8 cellular contexts compared by ENCODE assay signal in genomic region chr16:48244080-48244862, GRCh38. TPM values are rescaled to one million over a fixed set of nuclear protein-coding genes. Genes with fewer than 3 reads are reported as not detected.
DNase-seq lines count a peak whose midpoint lies in the region; ATAC-seq, FAIRE-seq and TF ChIP-seq lines count a peak whose summit lies in the region.

TSS of gene LONP2 (plus strand) at chr16:48244300. CDS start at chr16:48244389, 89 bp downstream.

- FAIRE-seq in RCC 7860 (lab: Jason Lieb, UNC): peak; percentile 33

- H3K36me3 ChIP-seq in esophagus squamous epithelium: no peaks in the 10 kb centered on the region

- H3K36me3 Mint-ChIP-seq in activated T-cell treated with anti-CD3 and anti-CD28 coated beads, Interleukin-2, amount 50 U/mL, for 72 hours (ENCODE audit: insufficient read depth in 2 of 2): peaks cover 3 to 9% of the 10 kb centered on the region in 2 donors

- peaks cover 40% of the 10 kb centered on the region for H3K4me1 Mint-ChIP-seq in activated T-cell treated with anti-CD3 and anti-CD28 coated beads, Interleukin-2, amount 50 U/mL, for 72 hours (ENCODE audit: low read depth)

- 0 to 1% methylated on average over 21 to 39 of the region's 63 CpGs for WGBS in esophagus squamous epithelium, 2 donors

- H3K27ac Mint-ChIP-seq in activated T-cell treated with anti-CD3 and anti-CD28 coated beads, Interleukin-2, amount 50 U/mL, for 72 hours: peak within 1 kb of the TSS; percentile 88

- peaks cover 5% of the 10 kb centered on the region in 2 donors for H3K9me3 Mint-ChIP-seq in activated T-cell treated with anti-CD3 and anti-CD28 coated beads, Interleukin-2, amount 50 U/mL, for 72 hours

- TF ChIP-seq POLR2A in esophagus squamous epithelium (IDR thresholded peaks at IDR 0.05): peak in 2 of 4 donors; percentile 22 to 62

- peak in 1 of 6 experiments; percentile 14 for TF ChIP-seq CTCF in esophagus squamous epithelium (IDR thresholded peaks at IDR 0.05)

- H3K27me3 ChIP-seq in esophagus squamous epithelium: no peaks in the 10 kb centered on the region

- no peaks in the 10 kb centered on the region for H3K9me3 ChIP-seq in esophagus squamous epithelium

- no peaks in the 10 kb centered on the region for H3K27me3 Mint-ChIP-seq in activated T-cell treated with anti-CD3 and anti-CD28 coated beads, Interleukin-2, amount 50 U/mL, for 72 hours (ENCODE audit: low read depth)

- peak; percentile 80 for DNase-seq in DMS53 treated with DMSO at 0.1 percent for 48 hours (lab: John Stamatoyannopoulos, UW; ENCODE audit: unreplicated experiment)
- peak; percentile 91 for DNase-seq in KBM-7
- DNase-seq in RCC 7860 (ENCODE audit: low spot score): peak; percentile 73
- DNase-seq in activated T-cell treated with anti-CD3 and anti-CD28 coated beads, Interleukin-2, amount 50 U/mL, for 72 hours: peak; percentile 94 to 95
- peak; percentile 57 for DNase-seq in esophagus squamous epithelium (lab: John Stamatoyannopoulos, UW)
- peak; percentile 94 for DNase-seq in myocyte (ENCODE audit: low read depth)
- DNase-seq in stimulated activated CD8-positive, alpha-beta memory T cell treated with anti-CD3 and anti-CD28 coated beads, Interleukin-7, amount 100 ng/mL, for 4 hours (ENCODE audit: low read depth in 2 of 2): peak; percentile 85

- H3K4me3 Mint-ChIP-seq in activated T-cell treated with anti-CD3 and anti-CD28 coated beads, Interleukin-2, amount 50 U/mL, for 72 hours: peak within 1 kb of the TSS; percentile 90 to 93

- ATAC-seq in GM21717 (IDR thresholded peaks at IDR 0.05; ENCODE audit: unreplicated experiment): peak; percentile 97
- peak; percentile 99 for ATAC-seq in activated T-cell treated with anti-CD3 and anti-CD28 coated beads, Interleukin-2, amount 50 U/mL, for 72 hours (replicated peaks in 1 of 2)

- peak within 1 kb of the TSS; percentile 72 to 97 (median 90) for H3K4me3 ChIP-seq in esophagus squamous epithelium

- intact Hi-C loops in esophagus squamous epithelium (cut with DNase I): no loop called here

- H3K27ac ChIP-seq in esophagus squamous epithelium: peak within 1 kb of the TSS; percentile 86 to 96 (median 93)

- in situ Hi-C loops in KBM-7 (cut with MboI; ENCODE audit: low pct_unique_long_range_greater_than_20kb, low sequenced_read_pairs): no loop called here

- H3K4me1 ChIP-seq in esophagus squamous epithelium: peaks cover 29 to 47% (median 29%) of the 10 kb centered on the region in 3 donors

RNA-seq across cellular contexts. Expression of gene LONP2, which starts in this region (rescaled TPM):
- total RNA-seq in activated T-cell treated with anti-CD3 and anti-CD28 coated beads, Interleukin-2, amount 50 U/mL, for 72 hours: 10 to 100 TPM; 50.8 to 55.3 TPM
- total RNA-seq in esophagus squamous epithelium: 10 to 100 TPM; 30.9 to 57.2 (median 40.3) TPM
- total RNA-seq in myocyte: 49.7 and 50.8 TPM in 2 replicates
- polyA plus RNA-seq in myocyte (2012): 30.0 TPM

Comparison
In these comparisons a context has a peak if more than half of its experiments do, and no peak if none do; other contexts are left out.
1. Peak in every context shown above with its lines: DNase-seq, ATAC-seq, H3K4me3 ChIP-seq and H3K27ac ChIP-seq.